9 cellular contexts compared by ENCODE assay signal in the genomic region with DNA sequence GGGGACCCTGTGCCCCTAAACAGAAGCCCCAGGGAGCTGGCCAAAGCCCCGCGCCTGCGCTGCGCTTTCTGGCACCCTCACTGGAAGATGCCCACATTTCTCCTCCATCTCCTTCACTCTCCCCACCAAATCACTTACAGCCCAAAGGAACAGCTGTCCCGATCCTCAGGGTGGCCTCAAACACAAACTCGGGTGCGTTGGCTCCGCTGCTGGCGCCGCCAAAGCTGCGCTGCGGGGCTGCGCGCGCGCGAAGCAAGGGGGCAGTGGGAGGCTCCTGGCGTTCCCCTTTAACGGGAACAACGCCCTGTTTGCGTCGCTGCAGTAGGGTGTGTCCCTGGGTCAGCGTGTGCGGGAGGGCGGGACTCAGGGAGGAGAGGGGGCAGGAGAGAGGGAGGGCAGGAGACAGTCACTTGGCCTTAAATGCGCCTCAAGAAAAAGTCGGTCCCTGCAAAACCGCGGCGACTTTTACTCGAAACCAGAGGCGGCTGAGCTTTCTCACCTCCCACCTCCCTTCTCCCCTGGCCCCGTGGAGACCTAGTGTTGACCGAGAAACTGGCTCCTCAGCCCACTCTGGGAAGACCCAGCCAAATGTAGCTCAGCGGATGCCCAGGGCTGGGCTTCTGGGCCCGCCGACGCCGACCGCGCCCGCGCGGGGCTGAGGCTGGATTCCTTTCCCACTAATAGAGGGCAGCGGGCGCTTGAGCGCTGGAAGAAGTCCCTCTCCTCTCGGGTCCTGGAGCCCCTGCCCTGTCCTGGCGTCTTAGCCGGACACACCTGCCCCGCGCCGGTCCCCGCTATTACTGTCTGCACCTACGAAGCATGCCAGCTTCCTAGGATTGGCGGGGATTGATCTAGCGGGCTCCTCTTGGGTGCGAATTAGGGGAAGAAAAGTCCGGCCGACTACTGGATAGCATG. TPM values are rescaled to one million over a fixed set of nuclear protein-coding genes. Genes with fewer than 3 reads are reported as not detected.
DNase-seq lines count a peak whose midpoint lies in the region; ATAC-seq lines count a peak whose summit lies in the region.
"Had no signal": no experiment of that assay in that cellular context is flagged by ENCODE, and none has a peak within 500 bp of the region (broad histone marks: within the 10 kb centered on the region; RNA-seq: fewer than 3 reads in every experiment).

No MANE protein-coding gene starts in this region.

- H3K36me3 Mint-ChIP-seq in naive thymus-derived CD8-positive, alpha-beta T cell = no peaks in the 10 kb centered on the region
- H3K36me3 Mint-ChIP-seq: IgD-negative memory B cell had no signal

- H3K4me1 Mint-ChIP-seq in stimulated activated naive CD8-positive, alpha-beta T cell treated with anti-CD3 and anti-CD28 coated beads, Interleukin-15, amount 100 ng/mL, for 72 hours = peaks cover 35% of the 10 kb centered on the region
- peaks cover 6 to 18% (median 15%) of the 10 kb centered on the region in 4 donors for H3K4me1 Mint-ChIP-seq in naive thymus-derived CD8-positive, alpha-beta T cell

- no peaks in the 10 kb centered on the region for H3K27me3 ChIP-seq in layer of hippocampus (ENCODE audit: control insufficient read depth, insufficient read depth, low read length)

- peak overlapping the region; percentile 55 to 88 for H3K4me3 Mint-ChIP-seq in stimulated activated naive CD8-positive, alpha-beta T cell treated with anti-CD3 and anti-CD28 coated beads, Interleukin-15, amount 100 ng/mL, for 72 hours
- H3K4me3 Mint-ChIP-seq in naive thymus-derived CD8-positive, alpha-beta T cell = peak overlapping the region in 3 of 10 donors; percentile 1 to 29 (median 14)

- POLR2A ChIA-PET in naive thymus-derived CD8-positive, alpha-beta T cell (lab: Charles Lee) = no interaction called here

- H3K27me3 Mint-ChIP-seq in stimulated activated naive CD8-positive, alpha-beta T cell treated with anti-CD3 and anti-CD28 coated beads, Interleukin-15, amount 100 ng/mL, for 72 hours = peaks cover 90% of the 10 kb centered on the region
- peaks cover 44 to 96% (median 57%) of the 10 kb centered on the region in 5 donors for H3K27me3 Mint-ChIP-seq in naive thymus-derived CD8-positive, alpha-beta T cell

- ATAC-seq in stimulated activated naive CD8-positive, alpha-beta T cell treated with anti-CD3 and anti-CD28 coated beads, Interleukin-15, amount 100 ng/mL, for 72 hours = no peak
- ATAC-seq in naive thymus-derived CD8-positive, alpha-beta T cell = no peak
- ATAC-seq in HG02840 (IDR thresholded peaks at IDR 0.05; ENCODE audit: low FRiP score, unreplicated experiment) (no peak), HG03280 (IDR thresholded peaks at IDR 0.05; ENCODE audit: unreplicated experiment) (no peak)

- peak overlapping the region; percentile 95 for H3K27ac ChIP-seq in layer of hippocampus (ENCODE audit: low read depth, low read length)

- no peaks in the 10 kb centered on the region for H3K9me3 Mint-ChIP-seq in stimulated activated naive CD8-positive, alpha-beta T cell treated with anti-CD3 and anti-CD28 coated beads, Interleukin-15, amount 100 ng/mL, for 72 hours
- no peaks in the 10 kb centered on the region for H3K9me3 Mint-ChIP-seq in naive thymus-derived CD8-positive, alpha-beta T cell
- H3K9me3 Mint-ChIP-seq: IgD-negative memory B cell had no signal

- no peak overlapping the region for H3K27ac Mint-ChIP-seq in stimulated activated naive CD8-positive, alpha-beta T cell treated with anti-CD3 and anti-CD28 coated beads, Interleukin-15, amount 100 ng/mL, for 72 hours
- peak overlapping the region in 2 of 10 donors; percentile 30 to 64 for H3K27ac Mint-ChIP-seq in naive thymus-derived CD8-positive, alpha-beta T cell
- H3K27ac Mint-ChIP-seq: IgD-negative memory B cell had no signal

- DNase-seq in Daoy (ENCODE audit: low read depth) (peak; percentile 94), NOMO-1 (lab: John Stamatoyannopoulos, UW; ENCODE audit: unreplicated experiment in 2 of 2) (peak; percentile 42 to 57), dermis blood vessel endothelial cell (peak; percentile 74)
- peak; percentile 14 to 16 for DNase-seq in stimulated activated naive CD8-positive, alpha-beta T cell treated with anti-CD3 and anti-CD28 coated beads, Interleukin-15, amount 100 ng/mL, for 72 hours
- no peak for DNase-seq in naive thymus-derived CD8-positive, alpha-beta T cell

RNA-seq across cellular contexts. Expression of a gene that starts 2.6 kb away (rescaled TPM):
- 26.7 and 32.4 TPM in 2 replicates for total RNA-seq in Daoy (2014; rRNA removed; shearing (Covaris generic))
- total RNA-seq in dermis blood vessel endothelial cell = 23.3 and 32.2 TPM in 2 replicates
- under 1 TPM in 1 of 2 experiments, not detected in 1; 0.27 TPM for total RNA-seq in naive thymus-derived CD8-positive, alpha-beta T cell
- not detected for polyA plus RNA-seq in naive thymus-derived CD8-positive, alpha-beta T cell
- polyA plus RNA-seq: IgD-negative memory B cell had no signal

Comparison
In these comparisons a context has a peak if more than half of its experiments do, and no peak if none do; other contexts are left out.
1. DNase-seq: peak in Daoy (single experiment), NOMO-1 (2 of 2), dermis blood vessel endothelial cell (single experiment) and stimulated activated naive CD8-positive, alpha-beta T cell treated with anti-CD3 and anti-CD28 coated beads, Interleukin-15, amount 100 ng/mL, for 72 hours (2 of 2); none in naive thymus-derived CD8-positive, alpha-beta T cell (0 of 10).
2. RNA of a gene that starts 2.6 kb away (total RNA-seq): 26.7 to 32.4 TPM in Daoy and 23.3 to 32.2 TPM in dermis blood vessel endothelial cell; 0.27 TPM in naive thymus-derived CD8-positive, alpha-beta T cell; every median in the first group is over 10 times any median in the second.